ENCODE assay signal across 21 cellular contexts in genomic region chr13:73070451-73070850, GRCh38. TPM values are rescaled to one million over a fixed set of nuclear protein-coding genes. Genes with fewer than 3 reads are reported as not detected.
A peak's percentile ranks its signal among the peaks of the same experiment; 100 is the strongest.
DNase-seq lines count a peak whose midpoint lies in the region; ATAC-seq, FAIRE-seq and TF ChIP-seq lines count a peak whose summit lies in the region.
"Had no signal": no experiment of that assay in that cellular context is flagged by ENCODE, and none has a peak within 500 bp of the region (broad histone marks: within the 10 kb centered on the region; RNA-seq: fewer than 3 reads in every experiment).

No MANE protein-coding gene starts in this region.

- H3K4me1 ChIP-seq in A549, result peaks cover 83% of the 10 kb centered on the region
- H3K4me1 ChIP-seq in duodenal mucosa (ENCODE audit: control insufficient read depth in 1 of 2, insufficient read depth in 2 of 2, low read length in 2 of 2), result peaks cover 15 to 42% of the 10 kb centered on the region in 2 donors
- peaks cover 3 to 7% of the 10 kb centered on the region in 2 donors for H3K4me1 ChIP-seq in left lung

- TF ChIP-seq CTCF in A549 (IDR thresholded peaks at IDR 0.05) (no peak), left lung (IDR thresholded peaks at IDR 0.05) (no peak), progenitor cell of endocrine pancreas (IDR thresholded peaks at IDR 0.05; ENCODE audit: unreplicated experiment) (no peak)

- in situ Hi-C loops in ACHN (cut with HindIII; ENCODE audit: low pct_ligation_motif_present, low pct_unique_long_range_greater_than_20kb, low sequenced_read_pairs), result no loop called here

- intact Hi-C loops in left lung (cut with DNase I), result no loop called here

- H3K9ac ChIP-seq in duodenal mucosa (ENCODE audit: low read depth in 1 of 2, low read length in 2 of 2), result peak overlapping the region; percentile 24 to 43
- H3K9ac ChIP-seq: BLaER1, GM23248 had no signal

- CTCF ChIA-PET in A549 (lab: Yijun Ruan, JAX), result no interaction called here

- 27% methylated on average over 4 of the region's 4 CpGs for WGBS in A549 (ENCODE audit: missing lambda C conversion rate)

- POLR2A ChIA-PET in A549 (lab: Yijun Ruan, JAX), result interaction anchor here (2.5 kb wide), 1 partner anchor 10 kb away, joined by 7 read pairs; no protein-coding TSS in a partner anchor

- TF ChIP-seq EP300 in A549 (IDR thresholded peaks at IDR 0.05), result no peak

- DNase-seq in A549 (ENCODE audit: low read depth in 1 of 2, low spot score in 1 of 2) (no peak), left lung (no peak), progenitor cell of endocrine pancreas (ENCODE audit: low spot score, unreplicated experiment) (no peak), NCI-H2227 treated with DMSO at 0.1 percent for 48 hours (lab: John Stamatoyannopoulos, UW) (no peak), activated gamma-delta T cell (lab: John Stamatoyannopoulos, UW) (no peak), ACHN (no peak)
- DNase-seq: 8988T; CD8-positive, alpha-beta T cell; DMS79 treated with DMSO at 0.1 percent for 48 hours; GM23248; HCEC 1CT; NCI-H1048; NCI-H2081 treated with DMSO at 0.1 percent for 48 hours; NCI-H510A treated with DMSO at 0.1 percent for 48 hours had no signal

- TF ChIP-seq RAD21 in A549 (conservative IDR thresholded peaks at IDR 0.05 in 1 of 2, IDR thresholded peaks at IDR 0.05 in 1 of 2), result no peak

- H3K27ac Mint-ChIP-seq in progenitor cell of endocrine pancreas, result peak overlapping the region; percentile 75
- H3K27ac Mint-ChIP-seq: CD8-positive, alpha-beta T cell had no signal

- H3K27ac ChIP-seq in A549, result peak overlapping the region; percentile 58 to 82
- no peak overlapping the region for H3K27ac ChIP-seq in duodenal mucosa (ENCODE audit: low read depth, low read length)
- peak overlapping the region; percentile 42 to 57 for H3K27ac ChIP-seq in left lung
- H3K27ac ChIP-seq: BLaER1, GM23248 had no signal

- peaks cover 7 to 30% of the 10 kb centered on the region in 2 donors for H3K36me3 ChIP-seq in duodenal mucosa (ENCODE audit: control insufficient read depth in 1 of 2, insufficient read depth in 2 of 2, low read length in 2 of 2)
- H3K36me3 ChIP-seq in left lung, result peaks cover 0 to 12% of the 10 kb centered on the region in 2 donors
- H3K36me3 ChIP-seq: BLaER1 had no signal

- peaks cover 68% of the 10 kb centered on the region for H3K4me1 Mint-ChIP-seq in progenitor cell of endocrine pancreas (ENCODE audit: low read depth)

- no peaks in the 10 kb centered on the region for H3K27me3 ChIP-seq in duodenal mucosa (ENCODE audit: control insufficient read depth in 1 of 2, insufficient read depth in 2 of 2, low read length in 2 of 2)
- H3K27me3 ChIP-seq in left lung, result no peaks in the 10 kb centered on the region
- H3K27me3 ChIP-seq: BLaER1 had no signal

- peaks cover 14% of the 10 kb centered on the region for H3K36me3 Mint-ChIP-seq in progenitor cell of endocrine pancreas (ENCODE audit: insufficient read depth)
- H3K36me3 Mint-ChIP-seq: CD8-positive, alpha-beta T cell had no signal

- no peaks in the 10 kb centered on the region for H3K9me3 Mint-ChIP-seq in progenitor cell of endocrine pancreas (ENCODE audit: low read depth)
- H3K9me3 Mint-ChIP-seq: CD8-positive, alpha-beta T cell had no signal

- H3K4me3 Mint-ChIP-seq in progenitor cell of endocrine pancreas (ENCODE audit: low read depth), result no peak overlapping the region
- H3K4me3 Mint-ChIP-seq: CD8-positive, alpha-beta T cell had no signal

- ATAC-seq in A549, result peak; percentile 47 to 63; a peak in 4 of 6 replicates
- ATAC-seq in left lung, result no peak
- ATAC-seq in GM18870 (IDR thresholded peaks at IDR 0.05; ENCODE audit: unreplicated experiment), result no peak
- ATAC-seq: CD8-positive, alpha-beta T cell; K562; Panc1; Right ventricle myocardium inferior had no signal

- peak overlapping the region; percentile 79 for H3K4me2 ChIP-seq in A549
- H3K4me2 ChIP-seq: BLaER1 had no signal

- H3K27me3 Mint-ChIP-seq in progenitor cell of endocrine pancreas, result no peaks in the 10 kb centered on the region

- H3K9me3 ChIP-seq in A549 (no peaks in the 10 kb centered on the region), duodenal mucosa (ENCODE audit: control insufficient read depth in 1 of 2, low read length in 2 of 2) (no peaks in the 10 kb centered on the region), left lung (no peaks in the 10 kb centered on the region)
- H3K9me3 ChIP-seq: BLaER1 had no signal

- TF ChIP-seq POLR2A in A549 (IDR thresholded peaks at IDR 0.05; ENCODE audit: low read length), result no peak

- H3K4me3 ChIP-seq in A549, result peak overlapping the region; percentile 19; the same call in 1 of the 3 replicates
- H3K4me3 ChIP-seq in duodenal mucosa (ENCODE audit: low read depth in 1 of 2, low read length in 2 of 2), result peak overlapping the region; percentile 21 to 33
- no peak overlapping the region for H3K4me3 ChIP-seq in left lung
- H3K4me3 ChIP-seq: BLaER1, GM23248, K562 had no signal

- FAIRE-seq in A549 (lab: Jason Lieb, UNC), result no peak
- FAIRE-seq: K562 had no signal

TF ChIP-seq in A549, 52 proteins besides CTCF, POLR2A, EP300 and RAD21:
- TF ChIP-seq BHLHE40 (IDR thresholded peaks at IDR 0.05; ENCODE audit: low read depth, low read length) (no peak), NPAS2 (CRISPR knock-in tag; IDR thresholded peaks at IDR 0.05; ENCODE audit: borderline replicate concordance) (no peak), ELK1 (IDR thresholded peaks at IDR 0.05; ENCODE audit: low read depth, low read length) (no peak), MYC (IDR thresholded peaks at IDR 0.05; ENCODE audit: borderline replicate concordance, low read length) (no peak), RNF2 (IDR thresholded peaks at IDR 0.05; ENCODE audit: borderline replicate concordance, low read depth) (no peak)
- TF ChIP-seq, protein P1, sequence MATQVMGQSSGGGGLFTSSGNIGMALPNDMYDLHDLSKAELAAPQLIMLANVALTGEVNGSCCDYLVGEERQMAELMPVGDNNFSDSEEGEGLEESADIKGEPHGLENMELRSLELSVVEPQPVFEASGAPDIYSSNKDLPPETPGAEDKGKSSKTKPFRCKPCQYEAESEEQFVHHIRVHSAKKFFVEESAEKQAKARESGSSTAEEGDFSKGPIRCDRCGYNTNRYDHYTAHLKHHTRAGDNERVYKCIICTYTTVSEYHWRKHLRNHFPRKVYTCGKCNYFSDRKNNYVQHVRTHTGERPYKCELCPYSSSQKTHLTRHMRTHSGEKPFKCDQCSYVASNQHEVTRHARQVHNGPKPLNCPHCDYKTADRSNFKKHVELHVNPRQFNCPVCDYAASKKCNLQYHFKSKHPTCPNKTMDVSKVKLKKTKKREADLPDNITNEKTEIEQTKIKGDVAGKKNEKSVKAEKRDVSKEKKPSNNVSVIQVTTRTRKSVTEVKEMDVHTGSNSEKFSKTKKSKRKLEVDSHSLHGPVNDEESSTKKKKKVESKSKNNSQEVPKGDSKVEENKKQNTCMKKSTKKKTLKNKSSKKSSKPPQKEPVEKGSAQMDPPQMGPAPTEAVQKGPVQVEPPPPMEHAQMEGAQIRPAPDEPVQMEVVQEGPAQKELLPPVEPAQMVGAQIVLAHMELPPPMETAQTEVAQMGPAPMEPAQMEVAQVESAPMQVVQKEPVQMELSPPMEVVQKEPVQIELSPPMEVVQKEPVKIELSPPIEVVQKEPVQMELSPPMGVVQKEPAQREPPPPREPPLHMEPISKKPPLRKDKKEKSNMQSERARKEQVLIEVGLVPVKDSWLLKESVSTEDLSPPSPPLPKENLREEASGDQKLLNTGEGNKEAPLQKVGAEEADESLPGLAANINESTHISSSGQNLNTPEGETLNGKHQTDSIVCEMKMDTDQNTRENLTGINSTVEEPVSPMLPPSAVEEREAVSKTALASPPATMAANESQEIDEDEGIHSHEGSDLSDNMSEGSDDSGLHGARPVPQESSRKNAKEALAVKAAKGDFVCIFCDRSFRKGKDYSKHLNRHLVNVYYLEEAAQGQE (IDR thresholded peaks at IDR 0.05), result no peak
- TF ChIP-seq, protein P2, sequence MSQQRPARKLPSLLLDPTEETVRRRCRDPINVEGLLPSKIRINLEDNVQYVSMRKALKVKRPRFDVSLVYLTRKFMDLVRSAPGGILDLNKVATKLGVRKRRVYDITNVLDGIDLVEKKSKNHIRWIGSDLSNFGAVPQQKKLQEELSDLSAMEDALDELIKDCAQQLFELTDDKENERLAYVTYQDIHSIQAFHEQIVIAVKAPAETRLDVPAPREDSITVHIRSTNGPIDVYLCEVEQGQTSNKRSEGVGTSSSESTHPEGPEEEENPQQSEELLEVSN (IDR thresholded peaks at IDR 0.05; ENCODE audit: borderline replicate concordance, low read depth), result no peak
- TF ChIP-seq, protein P3, sequence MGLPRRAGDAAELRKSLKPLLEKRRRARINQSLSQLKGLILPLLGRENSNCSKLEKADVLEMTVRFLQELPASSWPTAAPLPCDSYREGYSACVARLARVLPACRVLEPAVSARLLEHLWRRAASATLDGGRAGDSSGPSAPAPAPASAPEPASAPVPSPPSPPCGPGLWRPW (IDR thresholded peaks at IDR 0.05), result no peak

RNA-seq across cellular contexts. Expression of gene KLF5, which starts 11.6 kb away (rescaled TPM):
- polyA plus RNA-seq in A549 (2011; rRNA removed) (83.5 and 101 TPM in 2 replicates), A549 (2017; fragmentation: RNase III; extraction: RNeasy Plus Mini Kit Qiagen cat#74134 plus additional on column Dnase treatment) (31.8 to 48.7 TPM (median 34.4 TPM) in 3 replicates)
- polyA plus RNA-seq in A549 (2012; cell fraction: cytosol; rRNA removed), result 36.0 and 53.4 TPM in 2 replicates
- polyA plus RNA-seq in A549 (2012; cell fraction: nucleus; rRNA removed), result 36.0 and 38.1 TPM in 2 replicates
- 124 and 158 TPM in 2 replicates for polyA minus RNA-seq in A549 (2011; rRNA and poly(A)+ RNA removed)
- total RNA-seq in left lung (10 to 100 TPM; 34.4 to 52.9 TPM), progenitor cell of endocrine pancreas (111 and 119 TPM in 2 replicates)
- total RNA-seq: G401 had no signal

Comparison
In these comparisons a context has a peak if more than half of its experiments do, and no peak if none do; other contexts are left out.
1. ATAC-seq: peak in A549 (2 of 2); none in left lung (single experiment) and GM18870 (single experiment).
2. H3K4me3 ChIP-seq: peak in A549 (single experiment) and duodenal mucosa (2 of 2); none in left lung (0 of 2).